Comparison of ENCODE assay signal across 8 cellular contexts in genomic region chr10:121734517-121735137, GRCh38.
DNase-seq lines count a peak whose midpoint lies in the region; ATAC-seq and TF ChIP-seq lines count a peak whose summit lies in the region.

No MANE protein-coding gene starts in this region.

- peaks cover 10 to 27% of the 10 kb centered on the region in 2 donors for H3K4me1 Mint-ChIP-seq in natural killer cell
- H3K4me1 Mint-ChIP-seq in natural killer cell treated with Interleukin-12 subunit alpha and Interleukin-12 subunit beta and Interleukin-15 and Interleukin-18, amount 100 ng/mL, for 72 hours (ENCODE audit: low read depth in 2 of 2): peaks cover 21 to 23% of the 10 kb centered on the region in 2 donors
- peaks cover 18% of the 10 kb centered on the region for H3K4me1 Mint-ChIP-seq in endodermal cell
- H3K4me1 Mint-ChIP-seq in neural progenitor cell: peaks cover 42% of the 10 kb centered on the region
- H3K4me1 Mint-ChIP-seq in stimulated activated effector memory CD8-positive, alpha-beta T cell treated with anti-CD3 and anti-CD28 coated beads, Interleukin-12 subunit alpha, Interleukin-12 subunit beta, amount 100 ng/mL, for 72 hours: peaks cover 11% of the 10 kb centered on the region
- H3K4me1 Mint-ChIP-seq in activated CD4-positive, alpha-beta memory T cell treated with anti-CD3 and anti-CD28 coated beads for 36 hours (ENCODE audit: low read depth): peaks cover 6% of the 10 kb centered on the region

- H3K9me3 Mint-ChIP-seq in natural killer cell (no peaks in the 10 kb centered on the region), endodermal cell (no peaks in the 10 kb centered on the region), neural progenitor cell (no peaks in the 10 kb centered on the region)
- H3K9me3 Mint-ChIP-seq in natural killer cell treated with Interleukin-12 subunit alpha and Interleukin-12 subunit beta and Interleukin-15 and Interleukin-18, amount 100 ng/mL, for 72 hours: no peaks in the 10 kb centered on the region
- no peaks in the 10 kb centered on the region for H3K9me3 Mint-ChIP-seq in stimulated activated effector memory CD8-positive, alpha-beta T cell treated with anti-CD3 and anti-CD28 coated beads, Interleukin-12 subunit alpha, Interleukin-12 subunit beta, amount 100 ng/mL, for 72 hours
- no peaks in the 10 kb centered on the region for H3K9me3 Mint-ChIP-seq in activated CD4-positive, alpha-beta memory T cell treated with anti-CD3 and anti-CD28 coated beads for 36 hours

- no peaks in the 10 kb centered on the region for H3K79me2 ChIP-seq in neural progenitor cell (ENCODE audit: low read depth)

- H3K4me1 ChIP-seq in endodermal cell (ENCODE audit: control insufficient read depth, insufficient read depth, low read length) (peaks cover 4% of the 10 kb centered on the region), neural progenitor cell (peaks cover 22% of the 10 kb centered on the region)

- peak; percentile 67 for TF ChIP-seq CTCF in natural killer cell (IDR thresholded peaks at IDR 0.05)
- peak; percentile 89 for TF ChIP-seq CTCF in endodermal cell (conservative IDR thresholded peaks at IDR 0.05)
- peak; percentile 74 for TF ChIP-seq CTCF in neural progenitor cell (IDR thresholded peaks at IDR 0.05)

- no peaks in the 10 kb centered on the region for H3K36me3 ChIP-seq in endodermal cell (ENCODE audit: control insufficient read depth, insufficient read depth, low read length)
- no peaks in the 10 kb centered on the region for H3K36me3 ChIP-seq in neural progenitor cell

- CTCF ChIA-PET in activated CD4-positive, alpha-beta memory T cell treated with anti-CD3 and anti-CD28 coated beads for 36 hours (lab: Charles Lee): interaction anchor here (0.7 to 2.8 kb wide), 5 partner anchors 17 to 786 kb away, joined by 3 to 11 read pairs (median 3); no protein-coding TSS in a partner anchor

- H2AFZ ChIP-seq in neural progenitor cell (replicated peaks): no peak overlapping the region

- intact Hi-C loops in natural killer cell (cut with micrococcal nuclease): loop anchor here (1.0 kb wide), 1 partner anchor 791 kb away; no protein-coding TSS in a partner anchor
- intact Hi-C loops in activated CD4-positive, alpha-beta memory T cell treated with anti-CD3 and anti-CD28 coated beads for 36 hours (cut with micrococcal nuclease): loop anchor here (1.0 to 5.0 kb wide), 2 partner anchors 153 to 791 kb away; no protein-coding TSS in a partner anchor

- DNase-seq in natural killer cell (no peak), NCI-H2227 (lab: John Stamatoyannopoulos, UW; ENCODE audit: unreplicated experiment) (peak; percentile 32), endodermal cell (peak; percentile 76), neural progenitor cell (ENCODE audit: low spot score) (peak; percentile 70)
- no peak for DNase-seq in natural killer cell treated with Interleukin-12 subunit alpha and Interleukin-12 subunit beta and Interleukin-15 and Interleukin-18, amount 100 ng/mL, for 72 hours (ENCODE audit: low spot score)
- no peak for DNase-seq in stimulated activated effector memory CD8-positive, alpha-beta T cell treated with anti-CD3 and anti-CD28 coated beads, Interleukin-12 subunit alpha, Interleukin-12 subunit beta, amount 100 ng/mL, for 72 hours (ENCODE audit: low spot score in 2 of 2)
- no peak for DNase-seq in activated CD4-positive, alpha-beta memory T cell treated with anti-CD3 and anti-CD28 coated beads for 36 hours

- no peak overlapping the region for H3K27ac Mint-ChIP-seq in natural killer cell
- H3K27ac Mint-ChIP-seq in natural killer cell treated with Interleukin-12 subunit alpha and Interleukin-12 subunit beta and Interleukin-15 and Interleukin-18, amount 100 ng/mL, for 72 hours: no peak overlapping the region
- no peak overlapping the region for H3K27ac Mint-ChIP-seq in endodermal cell
- H3K27ac Mint-ChIP-seq in neural progenitor cell: no peak overlapping the region
- H3K27ac Mint-ChIP-seq in stimulated activated effector memory CD8-positive, alpha-beta T cell treated with anti-CD3 and anti-CD28 coated beads, Interleukin-12 subunit alpha, Interleukin-12 subunit beta, amount 100 ng/mL, for 72 hours: no peak overlapping the region
- no peak overlapping the region for H3K27ac Mint-ChIP-seq in activated CD4-positive, alpha-beta memory T cell treated with anti-CD3 and anti-CD28 coated beads for 36 hours

- H3K27me3 Mint-ChIP-seq in natural killer cell (ENCODE audit: low read depth in 2 of 2) (peaks cover 21 to 32% of the 10 kb centered on the region in 2 donors), endodermal cell (ENCODE audit: insufficient read depth) (peaks cover 2% of the 10 kb centered on the region), neural progenitor cell (ENCODE audit: insufficient read depth, low read depth) (peaks cover 13% of the 10 kb centered on the region)
- peaks cover 30 to 37% of the 10 kb centered on the region in 2 donors for H3K27me3 Mint-ChIP-seq in natural killer cell treated with Interleukin-12 subunit alpha and Interleukin-12 subunit beta and Interleukin-15 and Interleukin-18, amount 100 ng/mL, for 72 hours
- H3K27me3 Mint-ChIP-seq in activated CD4-positive, alpha-beta memory T cell treated with anti-CD3 and anti-CD28 coated beads for 36 hours: peaks cover 36% of the 10 kb centered on the region

- H3K4me3 ChIP-seq in endodermal cell (ENCODE audit: low read length) (no peak overlapping the region), neural progenitor cell (no peak overlapping the region)

- POLR2A ChIA-PET in activated CD4-positive, alpha-beta memory T cell treated with anti-CD3 and anti-CD28 coated beads for 36 hours (lab: Charles Lee): interaction anchor here (0.5 kb wide), 1 partner anchor 290 kb away, joined by 3 read pairs; no protein-coding TSS in a partner anchor

- no peak for ATAC-seq in natural killer cell
- ATAC-seq in natural killer cell treated with Interleukin-12 subunit alpha and Interleukin-12 subunit beta and Interleukin-15 and Interleukin-18, amount 100 ng/mL, for 72 hours: no peak
- ATAC-seq in stimulated activated effector memory CD8-positive, alpha-beta T cell treated with anti-CD3 and anti-CD28 coated beads, Interleukin-12 subunit alpha, Interleukin-12 subunit beta, amount 100 ng/mL, for 72 hours: no peak
- no peak for ATAC-seq in HG03097 (IDR thresholded peaks at IDR 0.05; ENCODE audit: low FRiP score, unreplicated experiment)

- WGBS in endodermal cell (ENCODE audit: insufficient coverage in 1 of 2, insufficient read length in 1 of 2), 2 experiments: 45 to 72% methylated on average over 7 to 14 of the region's 14 CpGs

- H3K36me3 Mint-ChIP-seq in natural killer cell (no peaks in the 10 kb centered on the region), endodermal cell (ENCODE audit: low read depth) (no peaks in the 10 kb centered on the region), neural progenitor cell (no peaks in the 10 kb centered on the region)
- no peaks in the 10 kb centered on the region for H3K36me3 Mint-ChIP-seq in natural killer cell treated with Interleukin-12 subunit alpha and Interleukin-12 subunit beta and Interleukin-15 and Interleukin-18, amount 100 ng/mL, for 72 hours
- no peaks in the 10 kb centered on the region for H3K36me3 Mint-ChIP-seq in stimulated activated effector memory CD8-positive, alpha-beta T cell treated with anti-CD3 and anti-CD28 coated beads, Interleukin-12 subunit alpha, Interleukin-12 subunit beta, amount 100 ng/mL, for 72 hours
- H3K36me3 Mint-ChIP-seq in activated CD4-positive, alpha-beta memory T cell treated with anti-CD3 and anti-CD28 coated beads for 36 hours: no peaks in the 10 kb centered on the region

- peak overlapping the region; percentile 14 for H3K4me2 ChIP-seq in neural progenitor cell

- H3K27ac ChIP-seq in endodermal cell (ENCODE audit: low read depth, low read length) (no peak overlapping the region), neural progenitor cell (no peak overlapping the region)

- no peaks in the 10 kb centered on the region for H4K20me1 ChIP-seq in neural progenitor cell (ENCODE audit: low read depth)

- no peak overlapping the region for H3K4me3 Mint-ChIP-seq in natural killer cell
- no peak overlapping the region for H3K4me3 Mint-ChIP-seq in natural killer cell treated with Interleukin-12 subunit alpha and Interleukin-12 subunit beta and Interleukin-15 and Interleukin-18, amount 100 ng/mL, for 72 hours
- H3K4me3 Mint-ChIP-seq in endodermal cell: no peak overlapping the region
- H3K4me3 Mint-ChIP-seq in neural progenitor cell: no peak overlapping the region
- no peak overlapping the region for H3K4me3 Mint-ChIP-seq in stimulated activated effector memory CD8-positive, alpha-beta T cell treated with anti-CD3 and anti-CD28 coated beads, Interleukin-12 subunit alpha, Interleukin-12 subunit beta, amount 100 ng/mL, for 72 hours
- H3K4me3 Mint-ChIP-seq in activated CD4-positive, alpha-beta memory T cell treated with anti-CD3 and anti-CD28 coated beads for 36 hours: no peak overlapping the region

- H3K9me3 ChIP-seq in endodermal cell (ENCODE audit: control insufficient read depth, low read length): no peaks in the 10 kb centered on the region
- no peaks in the 10 kb centered on the region for H3K9me3 ChIP-seq in neural progenitor cell (ENCODE audit: low read depth)

- H3K27me3 ChIP-seq in endodermal cell (ENCODE audit: control insufficient read depth, insufficient read depth, low read length, poor library complexity, severe bottlenecking): no peaks in the 10 kb centered on the region
- H3K27me3 ChIP-seq in neural progenitor cell: peaks cover 21% of the 10 kb centered on the region

- peaks cover 14% of the 10 kb centered on the region for H3F3A ChIP-seq in neural progenitor cell (ENCODE audit: low read depth)

- H3K9ac ChIP-seq in endodermal cell (ENCODE audit: extremely low read depth, low read length, poor library complexity, severe bottlenecking) (no peak overlapping the region), neural progenitor cell (no peak overlapping the region)

Comparison
In these comparisons a context has a peak if more than half of its experiments do, and no peak if none do; other contexts are left out.
1. DNase-seq: peak in NCI-H2227 (single experiment), endodermal cell (single experiment) and neural progenitor cell (single experiment); none in natural killer cell (single experiment), natural killer cell treated with Interleukin-12 subunit alpha and Interleukin-12 subunit beta and Interleukin-15 and Interleukin-18, amount 100 ng/mL, for 72 hours (single experiment), stimulated activated effector memory CD8-positive, alpha-beta T cell treated with anti-CD3 and anti-CD28 coated beads, Interleukin-12 subunit alpha, Interleukin-12 subunit beta, amount 100 ng/mL, for 72 hours (0 of 2) and activated CD4-positive, alpha-beta memory T cell treated with anti-CD3 and anti-CD28 coated beads for 36 hours (single experiment).
2. Peak in every context shown above with its lines, with median percentiles within 50 percentile points of each other: CTCF ChIP-seq.